Comparison of ENCODE assay signal across 10 cellular contexts in genomic region chr13:42420304-42420703, GRCh38.
DNase-seq lines count a peak whose midpoint lies in the region; ATAC-seq and TF ChIP-seq lines count a peak whose summit lies in the region.
"Had no signal": no experiment of that assay in that cellular context is flagged by ENCODE, and none has a peak within 500 bp of the region (broad histone marks: within the 10 kb centered on the region; RNA-seq: fewer than 3 reads in every experiment).

No MANE protein-coding gene starts in this region.

- H3K9me3 Mint-ChIP-seq in activated T-cell treated with anti-CD3 and anti-CD28 coated beads, Interleukin-2, amount 50 U/mL, for 72 hours, result peaks cover 0 to 5% of the 10 kb centered on the region in 2 donors

- TF ChIP-seq CTCF in gastrocnemius medialis (IDR thresholded peaks at IDR 0.05 in 4 of 5, conservative IDR thresholded peaks at IDR 0.05 in 1 of 5) (no peak), lower leg skin (IDR thresholded peaks at IDR 0.05) (no peak)

- H3K36me3 Mint-ChIP-seq in activated T-cell treated with anti-CD3 and anti-CD28 coated beads, Interleukin-2, amount 50 U/mL, for 72 hours (ENCODE audit: insufficient read depth in 2 of 2), result peaks cover 12 to 25% of the 10 kb centered on the region in 2 donors

- ATAC-seq in HG02973 (IDR thresholded peaks at IDR 0.05; ENCODE audit: unreplicated experiment), result peak; percentile 84
- peak; percentile 92 to 94 for ATAC-seq in activated T-cell treated with anti-CD3 and anti-CD28 coated beads, Interleukin-2, amount 50 U/mL, for 72 hours (replicated peaks in 1 of 2)
- no peak for ATAC-seq in gastrocnemius medialis

- no peak overlapping the region for H3K27ac ChIP-seq in gastrocnemius medialis
- H3K27ac ChIP-seq: cardiac muscle cell had no signal

- H3K4me1 ChIP-seq in gastrocnemius medialis, result no peaks in the 10 kb centered on the region

- H3K4me3 Mint-ChIP-seq in activated T-cell treated with anti-CD3 and anti-CD28 coated beads, Interleukin-2, amount 50 U/mL, for 72 hours, result peak overlapping the region in 1 of 2 donors; percentile 16

- TF ChIP-seq POLR2A in gastrocnemius medialis (IDR thresholded peaks at IDR 0.05) (no peak), lower leg skin (IDR thresholded peaks at IDR 0.05) (no peak)

- no peaks in the 10 kb centered on the region for H3K9me3 ChIP-seq in gastrocnemius medialis

- H3K4me1 Mint-ChIP-seq in activated T-cell treated with anti-CD3 and anti-CD28 coated beads, Interleukin-2, amount 50 U/mL, for 72 hours (ENCODE audit: low read depth), result peaks cover 44% of the 10 kb centered on the region

- H3K4me3 ChIP-seq in gastrocnemius medialis (no peak overlapping the region), lower leg skin (ENCODE audit: low read depth, poor library complexity, severe bottlenecking) (no peak overlapping the region)
- H3K4me3 ChIP-seq: cardiac muscle cell had no signal

- intact Hi-C loops in gastrocnemius medialis (cut with DNase I; ENCODE audit: low total_unique reads) (no loop called here), lower leg skin (cut with DNase I; ENCODE audit: low total_unique reads) (no loop called here)

- H3K27ac Mint-ChIP-seq in activated T-cell treated with anti-CD3 and anti-CD28 coated beads, Interleukin-2, amount 50 U/mL, for 72 hours, result no peak overlapping the region

- H3K27me3 ChIP-seq in gastrocnemius medialis, result no peaks in the 10 kb centered on the region
- H3K27me3 ChIP-seq: cardiac muscle cell had no signal

- in situ Hi-C loops in gastrocnemius medialis (cut with MboI; ENCODE audit: low sequenced_read_pairs in 4 of 4), result no loop called here

- peak; percentile 73 for DNase-seq in activated naive CD4-positive, alpha-beta T cell treated with Interleukin-2 at 50 U/mL for 16 hours
- no peak for DNase-seq in activated naive CD4-positive, alpha-beta T cell (lab: John Stamatoyannopoulos, UW)
- DNase-seq in activated T-cell treated with anti-CD3 and anti-CD28 coated beads, Interleukin-2, amount 50 U/mL, for 72 hours, result peak; percentile 62 to 69
- DNase-seq in gastrocnemius medialis, result no peak
- DNase-seq in lower leg skin (ENCODE audit: low spot score in 2 of 2), result no peak
- DNase-seq in NCI-H82 treated with DMSO at 0.1 percent for 48 hours (lab: John Stamatoyannopoulos, UW; ENCODE audit: unreplicated experiment), result no peak
- no peak for DNase-seq in T-helper 9 cell
- DNase-seq: NCI-H526 had no signal

- no peaks in the 10 kb centered on the region for H3K36me3 ChIP-seq in gastrocnemius medialis
- H3K36me3 ChIP-seq: cardiac muscle cell had no signal

- WGBS in lower leg skin, 2 donors, result 79 to 81% methylated on average over 2 of the region's 2 CpGs

- H3K27me3 Mint-ChIP-seq in activated T-cell treated with anti-CD3 and anti-CD28 coated beads, Interleukin-2, amount 50 U/mL, for 72 hours (ENCODE audit: low read depth), result no peaks in the 10 kb centered on the region

Comparison
In these comparisons a context has a peak if more than half of its experiments do, and no peak if none do; other contexts are left out.
1. DNase-seq: peak in activated naive CD4-positive, alpha-beta T cell treated with Interleukin-2 at 50 U/mL for 16 hours (single experiment) and activated T-cell treated with anti-CD3 and anti-CD28 coated beads, Interleukin-2, amount 50 U/mL, for 72 hours (2 of 2); none in activated naive CD4-positive, alpha-beta T cell (0 of 4), gastrocnemius medialis (0 of 2), lower leg skin (0 of 2), NCI-H82 treated with DMSO at 0.1 percent for 48 hours (single experiment) and T-helper 9 cell (single experiment).
2. ATAC-seq: peak in HG02973 (single experiment) and activated T-cell treated with anti-CD3 and anti-CD28 coated beads, Interleukin-2, amount 50 U/mL, for 72 hours (2 of 2); none in gastrocnemius medialis (0 of 2).